ENCODE assay signal across 10 cellular contexts in the genomic region with DNA sequence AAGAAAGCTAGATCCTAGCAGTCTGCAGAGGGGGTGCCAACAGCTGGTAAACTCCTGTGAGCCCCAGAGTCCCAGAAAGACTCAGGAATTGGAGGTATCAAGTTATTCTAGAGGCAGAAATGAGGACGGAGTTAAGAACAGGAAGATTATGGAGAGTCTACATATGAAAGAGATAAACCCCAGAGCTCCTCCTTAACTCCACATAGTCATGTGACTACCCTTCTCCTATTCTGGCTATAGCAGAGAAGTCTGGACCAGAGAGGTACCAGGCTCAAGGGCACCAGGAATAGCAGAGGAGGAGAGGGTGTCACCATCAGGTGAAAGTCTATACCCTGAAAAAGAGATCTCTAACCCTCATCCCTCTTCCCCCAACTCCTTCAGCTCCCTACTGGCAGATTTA.
"Had no signal": no experiment of that assay in that cellular context is flagged by ENCODE, and none has a peak within 500 bp of the region (broad histone marks: within the 10 kb centered on the region; RNA-seq: fewer than 3 reads in every experiment).

No MANE protein-coding gene starts in this region.

- H3K36me3 ChIP-seq: HAP-1 had no signal

- H3K4me3 ChIP-seq: GM23248, HAP-1 had no signal

- H3K4me3 Mint-ChIP-seq: H9, HFFc6 had no signal

- H2AFZ ChIP-seq: GM23248 had no signal

- ATAC-seq: HCT116 had no signal

- FAIRE-seq: H1, H54 had no signal

- H3K27ac ChIP-seq: GM23248 had no signal

- H3K9me3 Mint-ChIP-seq: H9, HFFc6 had no signal

- H3K27ac Mint-ChIP-seq: H9, HFFc6 had no signal

- DNase-seq: GM23248, GOT3, H7, H9, HCEC 1CT, HFFc6 had no signal

- H3K9ac ChIP-seq: GM23248 had no signal
